ENCODE assay signal across 25 cellular contexts in the genomic region with DNA sequence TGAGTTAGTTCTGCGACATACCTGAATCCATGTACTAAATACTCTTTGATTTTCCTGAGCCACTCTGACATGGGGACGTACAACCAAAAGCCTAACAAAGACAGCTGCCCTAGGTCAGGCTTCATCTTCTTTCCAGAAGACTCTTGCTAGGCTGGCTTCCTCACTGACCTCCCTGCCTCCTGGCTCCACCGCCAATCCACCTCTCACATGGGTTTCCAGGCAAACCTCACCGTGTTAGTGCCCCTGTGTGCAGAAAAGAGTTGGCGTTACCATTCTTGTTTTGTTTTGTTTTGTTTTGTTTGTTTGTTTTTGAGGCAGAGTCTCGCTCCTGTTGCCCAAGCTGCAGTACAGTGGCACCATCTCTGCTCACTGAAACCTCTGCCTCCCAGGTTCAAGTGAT.
"Had no signal": no experiment of that assay in that cellular context is flagged by ENCODE, and none has a peak within 500 bp of the region (broad histone marks: within the 10 kb centered on the region; RNA-seq: fewer than 3 reads in every experiment).

No MANE protein-coding gene starts in this region.

- H3K9me3 Mint-ChIP-seq: mesothelial cell of epicardium had no signal

- H3K4me3 Mint-ChIP-seq: mesothelial cell of epicardium had no signal

- H3K36me3 ChIP-seq: esophagus squamous epithelium, gastrocnemius medialis, heart right ventricle, left lung, lower lobe of right lung had no signal

- H3K27ac Mint-ChIP-seq: mesothelial cell of epicardium had no signal

- DNase-seq: dermis blood vessel endothelial cell; dorsolateral prefrontal cortex; effector CD4-positive, alpha-beta T cell; effector memory CD4-positive, alpha-beta T cell; erythroblast; esophagus squamous epithelium; foreskin fibroblast; foreskin melanocyte; gastrocnemius medialis; glutamatergic neuron; head of caudate nucleus; heart right ventricle; hippocampal formation; islet precursor cell; kidney; kidney glomerular epithelial cell; left colon; left lung; left ventricle myocardium superior; lower lobe of right lung; mesenchymal stem cell; mucosa of descending colon had no signal

- H3K4me3 ChIP-seq: coronary artery, dorsolateral prefrontal cortex, esophagus squamous epithelium, gastrocnemius medialis, heart right ventricle, left lung, lower lobe of right lung, mucosa of descending colon had no signal

- H3K4me1 ChIP-seq: esophagus squamous epithelium, gastrocnemius medialis, heart right ventricle, left lung, lower lobe of right lung had no signal

- H3K27ac ChIP-seq: coronary artery, dorsolateral prefrontal cortex, epithelial cell of prostate, esophagus squamous epithelium, gastrocnemius medialis, heart right ventricle, left lung, lower lobe of right lung had no signal

- H3K4me1 Mint-ChIP-seq: mesothelial cell of epicardium had no signal

- H3K36me3 Mint-ChIP-seq: mesothelial cell of epicardium had no signal

- H3K9me3 ChIP-seq: esophagus squamous epithelium, gastrocnemius medialis, left lung, lower lobe of right lung, mucosa of descending colon had no signal
